Comparison of ENCODE assay signal across 17 cellular contexts in genomic region chr18:478679-479078, GRCh38. TPM values are rescaled to one million over a fixed set of nuclear protein-coding genes. Genes with fewer than 3 reads are reported as not detected.
DNase-seq lines count a peak whose midpoint lies in the region; ATAC-seq and TF ChIP-seq lines count a peak whose summit lies in the region.
"Had no signal": no experiment of that assay in that cellular context is flagged by ENCODE, and none has a peak within 500 bp of the region (broad histone marks: within the 10 kb centered on the region; RNA-seq: fewer than 3 reads in every experiment).

No MANE protein-coding gene starts in this region.

- POLR2A ChIA-PET in CD8-positive, alpha-beta T cell (lab: Charles Lee), result no interaction called here

- H3K9me3 ChIP-seq in transverse colon, result no peaks in the 10 kb centered on the region
- H3K9me3 ChIP-seq in CD8-positive, alpha-beta T cell (ENCODE audit: low read length), result no peaks in the 10 kb centered on the region
- H3K9me3 ChIP-seq: prostate gland had no signal

- no peak for TF ChIP-seq POLR2A in transverse colon (IDR thresholded peaks at IDR 0.05)

- H3K4me1 ChIP-seq in transverse colon, result peaks cover 0 to 26% (median 2%) of the 10 kb centered on the region in 4 donors
- H3K4me1 ChIP-seq in CD8-positive, alpha-beta T cell (ENCODE audit: insufficient read depth, low read length), result no peaks in the 10 kb centered on the region
- H3K4me1 ChIP-seq: prostate gland had no signal

- no peak overlapping the region for H3K4me3 ChIP-seq in transverse colon
- H3K4me3 ChIP-seq in CD8-positive, alpha-beta T cell (ENCODE audit: low read depth, low read length), result no peak overlapping the region
- H3K4me3 ChIP-seq: prostate gland had no signal

- no peaks in the 10 kb centered on the region for H3K36me3 Mint-ChIP-seq in CD8-positive, alpha-beta T cell

- intact Hi-C loops in transverse colon (cut with DNase I; ENCODE audit: low total_unique reads), result loop anchor here (10.0 kb wide), 1 partner anchor 1336 kb away; no protein-coding TSS in a partner anchor
- intact Hi-C loops in CD8-positive, alpha-beta T cell (cut with DNase I, micrococcal nuclease), result no loop called here

- no peaks in the 10 kb centered on the region for H3K4me1 Mint-ChIP-seq in CD8-positive, alpha-beta T cell (ENCODE audit: low read depth)

- peaks cover 14% of the 10 kb centered on the region for H3K27me3 Mint-ChIP-seq in CD8-positive, alpha-beta T cell (ENCODE audit: low read depth)

- H3K36me3 ChIP-seq in transverse colon, result no peaks in the 10 kb centered on the region
- H3K36me3 ChIP-seq in CD8-positive, alpha-beta T cell (ENCODE audit: insufficient read depth, low read length), result no peaks in the 10 kb centered on the region
- H3K36me3 ChIP-seq: prostate gland had no signal

- no peaks in the 10 kb centered on the region for H3K27me3 ChIP-seq in transverse colon
- no peaks in the 10 kb centered on the region for H3K27me3 ChIP-seq in CD8-positive, alpha-beta T cell (ENCODE audit: insufficient read depth, low read length)

- H3K27ac ChIP-seq in transverse colon, result peak overlapping the region; percentile 51 to 58 (median 56)
- no peak overlapping the region for H3K27ac ChIP-seq in CD8-positive, alpha-beta T cell (ENCODE audit: low read depth, low read length)
- H3K27ac ChIP-seq: prostate gland had no signal

- DNase-seq in OCI-M1 (lab: John Stamatoyannopoulos, UW) (peak; percentile 4), dedifferentiated amniotic fluid mesenchymal stem cell (ENCODE audit: extremely low spot score) (peak; percentile 54), kidney tubule cell (ENCODE audit: low spot score) (peak; percentile 45), transverse colon (no peak), GM13977 (ENCODE audit: low spot score) (no peak), GM13976 (ENCODE audit: low spot score) (no peak)
- no peak for DNase-seq in CD8-positive, alpha-beta T cell
- DNase-seq: activated CD4-positive, alpha-beta T cell treated with anti-CD3 and anti-CD28 coated beads for 4 hours; activated T-cell treated with anti-CD3 and anti-CD28 coated beads, Interleukin-2, amount 50 U/mL, for 24 hours; amygdala; islet precursor cell; NCI-H146; NCI-H524; RPMI8226; stimulated activated CD4-positive, alpha-beta T cell treated with anti-CD3 and anti-CD28 coated beads, Interleukin-2, amount 100 ng/mL, for 24 hours had no signal

- no peak for TF ChIP-seq CTCF in transverse colon (IDR thresholded peaks at IDR 0.05)
- no peak for TF ChIP-seq CTCF in GM13977 (IDR thresholded peaks at IDR 0.05; ENCODE audit: extremely low read depth, insufficient read depth, missing control alignments)
- no peak for TF ChIP-seq CTCF in GM13976 (IDR thresholded peaks at IDR 0.05; ENCODE audit: borderline replicate concordance, control extremely low read depth, extremely low read depth, insufficient read depth, missing control alignments)
- no peak for TF ChIP-seq CTCF in CD8-positive, alpha-beta T cell (IDR thresholded peaks at IDR 0.05)

- ATAC-seq in CD8-positive, alpha-beta T cell, result no peak

- WGBS in transverse colon (ENCODE audit: low coverage in 1 of 2), 2 donors, result 67 to 77% methylated on average over 5 of the region's 5 CpGs

- H3K4me3 Mint-ChIP-seq in CD8-positive, alpha-beta T cell, result no peak overlapping the region
- H3K4me3 Mint-ChIP-seq: activated T-cell treated with anti-CD3 and anti-CD28 coated beads, Interleukin-2, amount 50 U/mL, for 24 hours had no signal

- H3K27ac Mint-ChIP-seq in CD8-positive, alpha-beta T cell, result no peak overlapping the region
- H3K27ac Mint-ChIP-seq: activated T-cell treated with anti-CD3 and anti-CD28 coated beads, Interleukin-2, amount 50 U/mL, for 24 hours had no signal

- no peak for TF ChIP-seq EP300 in transverse colon (IDR thresholded peaks at IDR 0.05; ENCODE audit: low read depth)

- CTCF ChIA-PET in CD8-positive, alpha-beta T cell (lab: Charles Lee), result interaction anchor here (1.6 kb wide), 1 partner anchor 12 kb away, joined by 3 read pairs; no protein-coding TSS in a partner anchor

- in situ Hi-C loops in transverse colon (cut with MboI; ENCODE audit: low pct_ligation_motif_present in 1 of 4, low pct_unique_long_range_greater_than_20kb in 1 of 4, low sequenced_read_pairs in 3 of 4), result no loop called here
- in situ Hi-C loops in GM13977 (cut with MboI; ENCODE audit: low pct_unique_long_range_greater_than_20kb, low sequenced_read_pairs, unreplicated experiment), result no loop called here
- in situ Hi-C loops in GM13976 (cut with MboI; ENCODE audit: low sequenced_read_pairs, unreplicated experiment), result no loop called here

- no peaks in the 10 kb centered on the region for H3K9me3 Mint-ChIP-seq in CD8-positive, alpha-beta T cell
- H3K9me3 Mint-ChIP-seq: activated T-cell treated with anti-CD3 and anti-CD28 coated beads, Interleukin-2, amount 50 U/mL, for 24 hours had no signal

RNA-seq across cellular contexts. Expression of gene COLEC12, which starts 21.8 kb away (rescaled TPM):
- 1 to 10 TPM; 1.4 to 7.8 (median 2.8) TPM for total RNA-seq in transverse colon
- total RNA-seq in CD8-positive, alpha-beta T cell, result not detected
- total RNA-seq: T-helper 2 cell treated with Interferon-gamma antibody and Interleukin-4, amounts not matched to agents 100 ng/mL and 5 ng/mL, for 36 hours had no signal

Comparison
In these comparisons a context has a peak if more than half of its experiments do, and no peak if none do; other contexts are left out.
1. DNase-seq: peak in OCI-M1 (single experiment), dedifferentiated amniotic fluid mesenchymal stem cell (single experiment) and kidney tubule cell (single experiment); none in transverse colon (single experiment), GM13977 (single experiment), GM13976 (single experiment) and CD8-positive, alpha-beta T cell (0 of 7).